In genomic region chr3:143084856-143085731, GRCh38 we compare ENCODE assay signal across 8 cellular contexts. TPM values are rescaled to one million over a fixed set of nuclear protein-coding genes. Genes with fewer than 3 reads are reported as not detected.
DNase-seq lines count a peak whose midpoint lies in the region; ATAC-seq and TF ChIP-seq lines count a peak whose summit lies in the region.

No MANE protein-coding gene starts in this region.

- H3F3A ChIP-seq in neural progenitor cell (ENCODE audit: low read depth) = no peaks in the 10 kb centered on the region

- H3K27me3 ChIP-seq in neural progenitor cell = no peaks in the 10 kb centered on the region

- H4K20me1 ChIP-seq in neural progenitor cell (ENCODE audit: low read depth) = no peaks in the 10 kb centered on the region

- CTCF ChIA-PET in activated B cell treated with CpG ODN at 0.5 μM for 24 hours (lab: Charles Lee) = interaction anchor here (1.1 kb wide), 1 partner anchor 79 kb away, joined by 3 read pairs; no protein-coding TSS in a partner anchor

- POLR2A ChIA-PET in activated B cell treated with CpG ODN at 0.5 μM for 24 hours (lab: Charles Lee) = interaction anchor here (0.6 to 0.7 kb wide), 3 partner anchors 33 to 1643 kb away, joined by 3 to 7 read pairs (median 3); no protein-coding TSS in a partner anchor

- H3K9me3 Mint-ChIP-seq in activated B cell treated with CpG ODN at 0.5 μM for 24 hours (no peaks in the 10 kb centered on the region), neural progenitor cell (peaks cover 23% of the 10 kb centered on the region)

- H3K4me3 Mint-ChIP-seq in activated B cell treated with CpG ODN at 0.5 μM for 24 hours (no peak overlapping the region), neural progenitor cell (peak overlapping the region; percentile 46), T-helper 17 cell (no peak overlapping the region)

- H3K9me3 ChIP-seq in neural progenitor cell (ENCODE audit: low read depth) (no peaks in the 10 kb centered on the region), T-helper 17 cell (ENCODE audit: control insufficient read depth, low read length, poor library complexity, severe bottlenecking) (no peaks in the 10 kb centered on the region)

- H3K4me1 Mint-ChIP-seq in activated B cell treated with CpG ODN at 0.5 μM for 24 hours = peaks cover 31% of the 10 kb centered on the region
- H3K4me1 Mint-ChIP-seq in neural progenitor cell = peaks cover 10% of the 10 kb centered on the region
- peaks cover 13% of the 10 kb centered on the region for H3K4me1 Mint-ChIP-seq in T-helper 17 cell

- ATAC-seq in GM19035 (IDR thresholded peaks at IDR 0.05; ENCODE audit: unreplicated experiment) (peak; percentile 44), HG03342 (IDR thresholded peaks at IDR 0.05; ENCODE audit: unreplicated experiment) (peak; percentile 80), activated B cell treated with CpG ODN at 0.5 μM for 24 hours (ENCODE audit: low read depth) (peak; percentile 53), T-helper 17 cell (no peak)

- H3K36me3 Mint-ChIP-seq in activated B cell treated with CpG ODN at 0.5 μM for 24 hours (ENCODE audit: low read depth) = no peaks in the 10 kb centered on the region
- peaks cover 8% of the 10 kb centered on the region for H3K36me3 Mint-ChIP-seq in neural progenitor cell
- peaks cover 3% of the 10 kb centered on the region for H3K36me3 Mint-ChIP-seq in T-helper 17 cell (ENCODE audit: low read depth)

- H3K27ac Mint-ChIP-seq in activated B cell treated with CpG ODN at 0.5 μM for 24 hours (peak overlapping the region; percentile 14), neural progenitor cell (peak overlapping the region; percentile 26), T-helper 17 cell (no peak overlapping the region)

- no peaks in the 10 kb centered on the region for H3K27me3 Mint-ChIP-seq in activated B cell treated with CpG ODN at 0.5 μM for 24 hours
- peaks cover 11% of the 10 kb centered on the region for H3K27me3 Mint-ChIP-seq in neural progenitor cell (ENCODE audit: insufficient read depth, low read depth)
- peaks cover 23% of the 10 kb centered on the region for H3K27me3 Mint-ChIP-seq in T-helper 17 cell

- DNase-seq in A172 (ENCODE audit: low spot score) (peak; percentile 81), activated B cell treated with CpG ODN at 0.5 μM for 24 hours (peak; percentile 19), neural progenitor cell (ENCODE audit: low spot score) (no peak), T-helper 17 cell (no peak), NCI-H1092 (lab: John Stamatoyannopoulos, UW) (no peak)
- DNase-seq in stimulated activated CD4-positive, alpha-beta T cell treated with anti-CD3 and anti-CD28 coated beads, Interleukin-2, amount 100 ng/mL, for 24 hours = no peak

- no peak overlapping the region for H3K4me3 ChIP-seq in neural progenitor cell

- no peaks in the 10 kb centered on the region for H3K4me1 ChIP-seq in neural progenitor cell

- H3K9ac ChIP-seq in neural progenitor cell = no peak overlapping the region

- H3K79me2 ChIP-seq in neural progenitor cell (ENCODE audit: low read depth) = no peaks in the 10 kb centered on the region

- intact Hi-C loops in activated B cell treated with CpG ODN at 0.5 μM for 24 hours (cut with micrococcal nuclease) = loop anchor here (5.0 kb wide), 1 partner anchor 97 kb away; no protein-coding TSS in a partner anchor

- H3K36me3 ChIP-seq in neural progenitor cell = no peaks in the 10 kb centered on the region

- no peak overlapping the region for H3K27ac ChIP-seq in neural progenitor cell

- H2AFZ ChIP-seq in neural progenitor cell (replicated peaks) = no peak overlapping the region

- TF ChIP-seq CTCF in activated B cell treated with CpG ODN at 0.5 μM for 24 hours (IDR thresholded peaks at IDR 0.05) = no peak
- no peak for TF ChIP-seq CTCF in neural progenitor cell (IDR thresholded peaks at IDR 0.05)

- no peak overlapping the region for H3K4me2 ChIP-seq in neural progenitor cell

RNA-seq across cellular contexts. Expression of gene CHST2, which starts 34.5 kb away (rescaled TPM):
- total RNA-seq in A172 (2014; rRNA removed; shearing (Covaris generic)) = 2.7 and 5.6 TPM in 2 replicates
- total RNA-seq in activated B cell treated with CpG ODN at 0.5 μM for 24 hours (11.8 and 12.3 TPM in 2 replicates), neural progenitor cell (ENCODE audit: low replicate concordance) (5.9 and 10.3 TPM in 2 replicates), T-helper 17 cell (1 to 10 TPM; 1.8 to 2.2 TPM)

Comparison
In these comparisons a context has a peak if more than half of its experiments do, and no peak if none do; other contexts are left out.
1. DNase-seq: peak in A172 (single experiment) and activated B cell treated with CpG ODN at 0.5 μM for 24 hours (single experiment); none in neural progenitor cell (single experiment), stimulated activated CD4-positive, alpha-beta T cell treated with anti-CD3 and anti-CD28 coated beads, Interleukin-2, amount 100 ng/mL, for 24 hours (0 of 2), T-helper 17 cell (0 of 3) and NCI-H1092 (single experiment).